ENCODE assay signal across 8 cellular contexts in the genomic region with DNA sequence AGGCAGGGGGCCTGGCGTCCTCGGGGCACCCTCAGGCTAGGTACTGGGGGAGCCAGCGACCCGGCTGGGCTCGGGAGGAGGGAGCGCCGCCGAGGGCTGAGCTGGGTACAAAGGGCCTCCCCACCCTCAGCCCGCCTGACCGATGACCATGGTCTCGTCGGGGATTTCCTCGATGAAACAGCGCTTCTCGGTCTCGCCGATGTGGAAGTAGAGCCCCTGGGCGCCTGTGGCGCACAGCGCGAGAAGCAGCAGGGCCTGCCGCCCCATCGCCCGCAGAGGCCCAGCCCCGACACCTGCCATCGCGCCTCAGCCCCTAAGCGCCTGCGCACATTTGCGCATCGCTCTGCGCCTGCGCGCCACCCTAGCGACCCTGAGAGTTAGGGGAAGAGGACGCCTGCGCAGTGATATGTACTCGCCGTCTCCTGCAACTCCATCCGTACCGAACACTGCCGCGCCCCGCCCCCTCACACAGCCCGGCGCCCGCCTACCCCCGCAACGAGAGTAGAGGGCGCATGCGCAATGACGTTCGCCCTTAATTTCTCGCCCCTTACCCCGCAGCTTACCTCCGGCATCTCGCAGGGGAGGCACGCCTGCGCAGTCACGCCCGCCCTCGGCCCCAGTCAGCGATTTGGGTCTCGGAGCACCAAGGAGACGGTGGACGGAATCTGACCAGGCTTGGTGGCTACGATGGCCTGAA. TPM values are rescaled to one million over a fixed set of nuclear protein-coding genes. Genes with fewer than 3 reads are reported as not detected.
DNase-seq lines count a peak whose midpoint lies in the region; ATAC-seq and TF ChIP-seq lines count a peak whose summit lies in the region.

A gene (minus strand): TSS at position 325 of the 697 bp plus-strand sequence. CDS start 25 bp downstream, at position 300.

- H3K4me1 ChIP-seq in mammary epithelial cell (ENCODE audit: insufficient read depth, low read length): peaks cover 12% of the 10 kb centered on the region
- peaks cover 6% of the 10 kb centered on the region; the same call in 1 of the 2 replicates for H3K4me1 ChIP-seq in iPS-20b (ENCODE audit: insufficient read depth, low read length)

- TF ChIP-seq CTCF in WERI-Rb-1 (IDR thresholded peaks at IDR 0.05; ENCODE audit: low read depth, low read length) (no peak), mammary epithelial cell (conservative IDR thresholded peaks at IDR 0.05 in 1 of 2, IDR thresholded peaks at IDR 0.05 in 1 of 2; ENCODE audit: extremely low read depth in 1 of 2, insufficient read depth in 1 of 2, low read depth in 1 of 2, low read length in 2 of 2) (no peak)

- no TSS peak for BruUV-seq in mammary epithelial cell (replicated peaks; lab: Mats Ljungman, UMichigan)

- H2AFZ ChIP-seq in mammary epithelial cell (ENCODE audit: low read depth, low read length): peak within 1 kb of the TSS; percentile 93

- ATAC-seq in GM18873 (IDR thresholded peaks at IDR 0.05; ENCODE audit: low FRiP score, unreplicated experiment): peak; percentile 80
- ATAC-seq in HG03139 (IDR thresholded peaks at IDR 0.05; ENCODE audit: unreplicated experiment): peak; percentile 74

- intact Hi-C loops in mammary epithelial cell (cut with micrococcal nuclease): loop anchor here (2.0 kb wide), 1 partner anchor 167 kb away; a partner anchor contains a TSS

- H3K36me3 ChIP-seq in WERI-Rb-1 (peaks cover 40% of the 10 kb centered on the region), mammary epithelial cell (ENCODE audit: insufficient read depth, low read length) (peaks cover 18% of the 10 kb centered on the region), iPS-20b (ENCODE audit: insufficient read depth, low read depth, low read length) (peaks cover 31% of the 10 kb centered on the region)

- in situ Hi-C loops in ACHN (cut with HindIII; ENCODE audit: low pct_ligation_motif_present, low pct_unique_long_range_greater_than_20kb, low sequenced_read_pairs) (loop anchor here (25.0 kb wide), 1 partner anchor 255 kb away; a partner anchor contains a TSS), mammary epithelial cell (cut with MboI; ENCODE audit: low sequenced_read_pairs in 2 of 2) (loop anchor here (10.0 to 25.0 kb wide), 4 partner anchors 255 to 555 kb away; a partner anchor contains a TSS)

- DNase-seq in ACHN (peak; percentile 99), NCI-H2227 (lab: John Stamatoyannopoulos, UW; ENCODE audit: unreplicated experiment) (peak; percentile 98), WERI-Rb-1 (peak; percentile 99), mammary epithelial cell (peak; percentile 97)

- CTCF ChIA-PET in mammary epithelial cell (lab: Charles Lee; ENCODE audit: low non-redundant PET): no interaction called here

- 2% methylated on average over 40 of the region's 67 CpGs for WGBS in mammary epithelial cell (ENCODE audit: low coverage, missing lambda C conversion rate)

- H3K27ac ChIP-seq in WERI-Rb-1: peak within 1 kb of the TSS; percentile 93
- H3K27ac ChIP-seq in mammary epithelial cell (ENCODE audit: insufficient read depth, low read depth, low read length): peak within 1 kb of the TSS; percentile 76
- peak within 1 kb of the TSS; percentile 63 for H3K27ac ChIP-seq in iPS-20b (ENCODE audit: low read length)
- peak within 1 kb of the TSS; percentile 66 to 98 (median 94) for H3K27ac ChIP-seq in skin epidermis

- H3K4me3 ChIP-seq in WERI-Rb-1 (ENCODE audit: low read depth, low read length): peak within 1 kb of the TSS; percentile 90
- peak within 1 kb of the TSS; percentile 62 to 88 (median 72) for H3K4me3 ChIP-seq in mammary epithelial cell (replicated peaks in 1 of 3; ENCODE audit: insufficient read depth in 1 of 3, low read depth in 2 of 3, low read length in 3 of 3)
- H3K4me3 ChIP-seq in iPS-20b (ENCODE audit: low read length): peak within 1 kb of the TSS; percentile 91
- peak within 1 kb of the TSS; percentile 59 to 91 (median 78) for H3K4me3 ChIP-seq in skin epidermis

- dilution Hi-C loops in mammary epithelial cell (cut with HindIII; ENCODE audit: low sequenced_read_pairs): loop anchor here (5.0 kb wide), 1 partner anchor 65 kb away; no protein-coding TSS in a partner anchor

- H3K4me2 ChIP-seq in mammary epithelial cell (ENCODE audit: insufficient read depth, low read depth, low read length): peak within 1 kb of the TSS; percentile 93

- H3K9me3 ChIP-seq in WERI-Rb-1 (ENCODE audit: severe bottlenecking): no peaks in the 10 kb centered on the region
- no peaks in the 10 kb centered on the region for H3K9me3 ChIP-seq in mammary epithelial cell (replicated peaks; ENCODE audit: insufficient read depth, low read length)
- H3K9me3 ChIP-seq in iPS-20b (ENCODE audit: insufficient read depth, low read depth, low read length): no peaks in the 10 kb centered on the region

- H3K27me3 ChIP-seq in WERI-Rb-1 (ENCODE audit: insufficient read depth, low read depth, severe bottlenecking) (no peaks in the 10 kb centered on the region), mammary epithelial cell (ENCODE audit: insufficient read depth, low read length) (no peaks in the 10 kb centered on the region), iPS-20b (ENCODE audit: insufficient read depth, low read length) (no peaks in the 10 kb centered on the region)

- H4K20me1 ChIP-seq in mammary epithelial cell (ENCODE audit: insufficient read depth, low read length): no peaks in the 10 kb centered on the region

- H3K9ac ChIP-seq in mammary epithelial cell (ENCODE audit: insufficient read depth, low read length) (peak within 1 kb of the TSS; percentile 89), iPS-20b (ENCODE audit: low read depth, low read length) (peak within 1 kb of the TSS; percentile 90)

- peaks cover 38% of the 10 kb centered on the region for H3K79me2 ChIP-seq in mammary epithelial cell (ENCODE audit: insufficient read depth, low read length)

RNA-seq across cellular contexts. Expression of the gene that starts here (rescaled TPM):
- 10 to 100 TPM; 48.2 to 87.9 TPM for total RNA-seq in mammary epithelial cell
- polyA plus RNA-seq in mammary epithelial cell: 61.8 TPM
- 37.2 TPM for polyA minus RNA-seq in mammary epithelial cell

Comparison
In these comparisons a context has a peak if more than half of its experiments do, and no peak if none do; other contexts are left out.
1. Peak in every context shown above with its lines: DNase-seq, ATAC-seq, H3K4me3 ChIP-seq and H3K27ac ChIP-seq.